Comparison of ENCODE assay signal across 1 cellular context in genomic region chr1:84582802-84583587, GRCh38.
A peak's percentile ranks its signal among the peaks of the same experiment; 100 is the strongest.
TF ChIP-seq lines count a peak whose summit lies in the region.

No MANE protein-coding gene starts in this region.

TF ChIP-seq in K562, 482 proteins besides CTCF, POLR2A, EP300 and RAD21 (continued from another document and continues in another):
- TF ChIP-seq TFE3 (CRISPR knock-in tag; IDR thresholded peaks at IDR 0.05): no peak
- no peak for TF ChIP-seq HNRNPUL1 (IDR thresholded peaks at IDR 0.05; ENCODE audit: low read length)
- no peak for TF ChIP-seq ZNF282 (CRISPR knock-in tag; IDR thresholded peaks at IDR 0.05)
- no peak for TF ChIP-seq PHF20 (IDR thresholded peaks at IDR 0.05; ENCODE audit: partially characterized antibody)
- TF ChIP-seq POLR2H (tag; IDR thresholded peaks at IDR 0.05; ENCODE audit: low read depth): peak; percentile 47; the same call in 1 of the 2 replicates
- no peak for TF ChIP-seq JUN (IDR thresholded peaks at IDR 0.05; ENCODE audit: borderline replicate concordance, low read depth, low read length)
- no peak for TF ChIP-seq JUN (CRISPR knock-in tag; IDR thresholded peaks at IDR 0.05; ENCODE audit: borderline replicate concordance)
- TF ChIP-seq ZKSCAN1 (IDR thresholded peaks at IDR 0.05; ENCODE audit: low read depth, low read length): no peak
- TF ChIP-seq ZNF644 (tag; IDR thresholded peaks at IDR 0.05; ENCODE audit: low read depth): no peak
- no peak for TF ChIP-seq SMAD2 (IDR thresholded peaks at IDR 0.05; ENCODE audit: low read depth, low read length)
- peak; percentile 60 for TF ChIP-seq VEZF1 (CRISPR knock-in tag; IDR thresholded peaks at IDR 0.05)
- TF ChIP-seq ESRRA (IDR thresholded peaks at IDR 0.05; ENCODE audit: borderline replicate concordance, low read depth): no peak
- no peak for TF ChIP-seq SAP30 (IDR thresholded peaks at IDR 0.05; ENCODE audit: borderline replicate concordance, insufficient read depth, low read depth, low read length, poor library complexity, severe bottlenecking)
- TF ChIP-seq TSC22D4 (tag; IDR thresholded peaks at IDR 0.05): no peak
- no peak for TF ChIP-seq XRCC4 (IDR thresholded peaks at IDR 0.05; ENCODE audit: extremely low read depth, insufficient read depth, insufficient read length)
- no peak for TF ChIP-seq NCOA4 (IDR thresholded peaks at IDR 0.05; ENCODE audit: partially characterized antibody)
- no peak for TF ChIP-seq RAD51 (IDR thresholded peaks at IDR 0.05; ENCODE audit: borderline replicate concordance, low read depth)
- no peak for TF ChIP-seq CREM (IDR thresholded peaks at IDR 0.05; ENCODE audit: low read depth)
- TF ChIP-seq STAG1 (CRISPR knock-in tag; IDR thresholded peaks at IDR 0.05; ENCODE audit: borderline replicate concordance): no peak
- TF ChIP-seq KLF13 (tag; IDR thresholded peaks at IDR 0.05; ENCODE audit: borderline replicate concordance, low read depth): no peak
- TF ChIP-seq KLF16 (IDR thresholded peaks at IDR 0.05): no peak
- no peak for TF ChIP-seq ELF1 (tag; IDR thresholded peaks at IDR 0.05)
- TF ChIP-seq DNMT1 (IDR thresholded peaks at IDR 0.05): no peak
- no peak for TF ChIP-seq TBL1XR1 (IDR thresholded peaks at IDR 0.05; ENCODE audit: low read length in 2 of 2)
- TF ChIP-seq ZNF518B (CRISPR knock-in tag; IDR thresholded peaks at IDR 0.05): no peak
- 0 out of 2 replicates have a peak, but pooled peaks have one; percentile 32 for TF ChIP-seq ERF (CRISPR knock-in tag; IDR thresholded peaks at IDR 0.05)
- no peak for TF ChIP-seq NR4A1 (CRISPR knock-in tag; IDR thresholded peaks at IDR 0.05)
- 0 out of 2 replicates have a peak, but pooled peaks have one; percentile 60 for TF ChIP-seq NR4A1 (tag; IDR thresholded peaks at IDR 0.05)
- no peak for TF ChIP-seq ZNF609 (CRISPR knock-in tag; IDR thresholded peaks at IDR 0.05; ENCODE audit: borderline replicate concordance)
- TF ChIP-seq CREB5 (CRISPR knock-in tag; IDR thresholded peaks at IDR 0.05): no peak
- no peak; the same call in 1 of the 2 replicates for TF ChIP-seq TFAP4 (CRISPR knock-in tag; IDR thresholded peaks at IDR 0.05; ENCODE audit: borderline replicate concordance)
- TF ChIP-seq NFE2L1 (tag; IDR thresholded peaks at IDR 0.05; ENCODE audit: borderline replicate concordance, low read depth): no peak
- peak; percentile 95 to 98 for TF ChIP-seq FOXA3 (CRISPR knock-in tag; conservative IDR thresholded peaks at IDR 0.05 in 1 of 2, IDR thresholded peaks at IDR 0.05 in 1 of 2)
- no peak for TF ChIP-seq U2AF1 (optimal IDR thresholded peaks at IDR 0.05; ENCODE audit: low read depth, low read length)
- no peak for TF ChIP-seq SLC30A9 (CRISPR knock-in tag; IDR thresholded peaks at IDR 0.05)
- no peak for TF ChIP-seq HSF4 (CRISPR knock-in tag; IDR thresholded peaks at IDR 0.05; ENCODE audit: borderline replicate concordance)
- TF ChIP-seq MTF1 (CRISPR knock-in tag; IDR thresholded peaks at IDR 0.05; ENCODE audit: borderline replicate concordance): no peak
- TF ChIP-seq ETV6 (IDR thresholded peaks at IDR 0.05; ENCODE audit: borderline replicate concordance in 1 of 2, low read depth in 2 of 2, low read length in 1 of 2): no peak
- TF ChIP-seq ETV6 (CRISPR knock-in tag; IDR thresholded peaks at IDR 0.05; ENCODE audit: borderline replicate concordance): no peak
- no peak for TF ChIP-seq BHLHE40 (IDR thresholded peaks at IDR 0.05; ENCODE audit: low read length)
- TF ChIP-seq NFRKB (IDR thresholded peaks at IDR 0.05; ENCODE audit: low read depth): 0 out of 2 replicates have a peak, but pooled peaks have one; percentile 27
- TF ChIP-seq RNF219 (CRISPR knock-in tag; IDR thresholded peaks at IDR 0.05): no peak
- no peak for TF ChIP-seq MIER1 (IDR thresholded peaks at IDR 0.05; ENCODE audit: low read depth)
- peak; percentile 59; the same call in 1 of the 2 replicates for TF ChIP-seq SNIP1 (IDR thresholded peaks at IDR 0.05; ENCODE audit: low read depth)
- TF ChIP-seq NR2C2 (CRISPR knock-in tag; IDR thresholded peaks at IDR 0.05): no peak
- TF ChIP-seq NR2C2 (tag; IDR thresholded peaks at IDR 0.05): peak; percentile 70
- TF ChIP-seq PTRF (tag; IDR thresholded peaks at IDR 0.05): no peak
- no peak for TF ChIP-seq IFI16 (CRISPR knock-in tag; IDR thresholded peaks at IDR 0.05)
- peak; percentile 37; the same call in 1 of the 2 replicates for TF ChIP-seq ZBTB17 (CRISPR knock-in tag; IDR thresholded peaks at IDR 0.05)
- TF ChIP-seq GATA2 (CRISPR knock-in tag; IDR thresholded peaks at IDR 0.05): no peak
- no peak for TF ChIP-seq HOMEZ (CRISPR knock-in tag; IDR thresholded peaks at IDR 0.05)
- no peak for TF ChIP-seq SMAD4 (CRISPR knock-in tag; conservative IDR thresholded peaks at IDR 0.05)
- peak in 1 of 2 experiments; percentile 9; a peak in 2 of 4 replicates for TF ChIP-seq NRF1 (conservative IDR thresholded peaks at IDR 0.05 in 1 of 2, IDR thresholded peaks at IDR 0.05 in 1 of 2)
- TF ChIP-seq MED1 (CRISPR knock-in tag; IDR thresholded peaks at IDR 0.05; ENCODE audit: borderline replicate concordance): no peak
- peak; percentile 21; the same call in 1 of the 2 replicates for TF ChIP-seq EHMT2 (IDR thresholded peaks at IDR 0.05)
- TF ChIP-seq GTF2A2 (tag; IDR thresholded peaks at IDR 0.05): no peak
